Comparison of ENCODE assay signal across 11 cellular contexts in genomic region chr5:42719034-42719433, GRCh38. TPM values are rescaled to one million over a fixed set of nuclear protein-coding genes. Genes with fewer than 3 reads are reported as not detected.
DNase-seq lines count a peak whose midpoint lies in the region; ATAC-seq lines count a peak whose summit lies in the region.
"Had no signal": no experiment of that assay in that cellular context is flagged by ENCODE, and none has a peak within 500 bp of the region (broad histone marks: within the 10 kb centered on the region; RNA-seq: fewer than 3 reads in every experiment).

No MANE protein-coding gene starts in this region.

- peaks cover 13% of the 10 kb centered on the region for H3K27me3 Mint-ChIP-seq in activated CD4-positive, alpha-beta T cell treated with anti-CD3 and anti-CD28 coated beads for 36 hours

- peak; percentile 45 for ATAC-seq in activated CD4-positive, alpha-beta T cell treated with anti-CD3 and anti-CD28 coated beads for 36 hours
- ATAC-seq in HG02938 (IDR thresholded peaks at IDR 0.05; ENCODE audit: unreplicated experiment) = peak; percentile 2
- ATAC-seq: A549 had no signal

- CTCF ChIA-PET in activated CD4-positive, alpha-beta T cell treated with anti-CD3 and anti-CD28 coated beads for 36 hours (lab: Charles Lee) = interaction anchor here (0.5 to 0.6 kb wide), 2 partner anchors 91 to 387 kb away, joined by 3 to 4 read pairs; no protein-coding TSS in a partner anchor

- H3K4me3 Mint-ChIP-seq in activated CD4-positive, alpha-beta T cell treated with anti-CD3 and anti-CD28 coated beads for 36 hours = no peak overlapping the region

- POLR2A ChIA-PET in activated CD4-positive, alpha-beta T cell treated with anti-CD3 and anti-CD28 coated beads for 36 hours (lab: Charles Lee) = no interaction called here

- peaks cover 15% of the 10 kb centered on the region for H3K4me1 Mint-ChIP-seq in activated CD4-positive, alpha-beta T cell treated with anti-CD3 and anti-CD28 coated beads for 36 hours

- H3K36me3 Mint-ChIP-seq in activated CD4-positive, alpha-beta T cell treated with anti-CD3 and anti-CD28 coated beads for 36 hours (ENCODE audit: low read depth) = no peaks in the 10 kb centered on the region

- no peaks in the 10 kb centered on the region for H3K9me3 Mint-ChIP-seq in activated CD4-positive, alpha-beta T cell treated with anti-CD3 and anti-CD28 coated beads for 36 hours (ENCODE audit: low read depth)

- peak; percentile 2 for DNase-seq in activated CD4-positive, alpha-beta T cell treated with anti-CD3 and anti-CD28 coated beads for 36 hours
- no peak for DNase-seq in activated CD4-positive, alpha-beta T cell treated with anti-CD3 and anti-CD28 coated beads, Interleukin-2, amount 50 U/mL, for 1 hour
- peak; percentile 17 for DNase-seq in UCSD-AML1 (lab: John Stamatoyannopoulos, UW; ENCODE audit: unreplicated experiment)
- DNase-seq in renal cortical epithelial cell (ENCODE audit: low read depth) = peak; percentile 7
- no peak for DNase-seq in AG20443 (ENCODE audit: low spot score)
- no peak for DNase-seq in ecto neural progenitor cell (ENCODE audit: low spot score)
- no peak for DNase-seq in T1000 (lab: John Stamatoyannopoulos, UW)
- DNase-seq: NCI-H2029, thyroid gland had no signal

- intact Hi-C loops in activated CD4-positive, alpha-beta T cell treated with anti-CD3 and anti-CD28 coated beads for 36 hours (cut with DNase I, micrococcal nuclease) = no loop called here

- H3K27ac Mint-ChIP-seq in activated CD4-positive, alpha-beta T cell treated with anti-CD3 and anti-CD28 coated beads for 36 hours = no peak overlapping the region

RNA-seq across cellular contexts. Expression of gene CCDC152, which starts 37.6 kb away (rescaled TPM):
- total RNA-seq in activated CD4-positive, alpha-beta T cell treated with anti-CD3 and anti-CD28 coated beads for 36 hours = 10 to 100 TPM; 12.2 to 13.2 TPM
- total RNA-seq in renal cortical epithelial cell = 1.1 TPM in 1 of 2 replicates, not detected in the other

Comparison
In these comparisons a context has a peak if more than half of its experiments do, and no peak if none do; other contexts are left out.
1. DNase-seq: peak in activated CD4-positive, alpha-beta T cell treated with anti-CD3 and anti-CD28 coated beads for 36 hours (single experiment), UCSD-AML1 (single experiment) and renal cortical epithelial cell (single experiment); none in activated CD4-positive, alpha-beta T cell treated with anti-CD3 and anti-CD28 coated beads, Interleukin-2, amount 50 U/mL, for 1 hour (single experiment), AG20443 (single experiment), ecto neural progenitor cell (single experiment) and T1000 (single experiment).